Comparison of ENCODE assay signal across 12 cellular contexts in genomic region chr5:108769352-108769751, GRCh38. TPM values are rescaled to one million over a fixed set of nuclear protein-coding genes. Genes with fewer than 3 reads are reported as not detected.
DNase-seq lines count a peak whose midpoint lies in the region; ATAC-seq and TF ChIP-seq lines count a peak whose summit lies in the region.
"Had no signal": no experiment of that assay in that cellular context is flagged by ENCODE, and none has a peak within 500 bp of the region (broad histone marks: within the 10 kb centered on the region; RNA-seq: fewer than 3 reads in every experiment).

No MANE protein-coding gene starts in this region.

- no peak for TF ChIP-seq EP300 in gastroesophageal sphincter (IDR thresholded peaks at IDR 0.05)

- intact Hi-C loops in naive thymus-derived CD4-positive, alpha-beta T cell (cut with micrococcal nuclease), result no loop called here
- intact Hi-C loops in left lung (cut with DNase I), result no loop called here

- H3K27me3 ChIP-seq in naive thymus-derived CD4-positive, alpha-beta T cell (ENCODE audit: control insufficient read depth in 2 of 2, insufficient read depth in 2 of 2, low read length in 2 of 2), result no peaks in the 10 kb centered on the region
- H3K27me3 ChIP-seq in left lung (no peaks in the 10 kb centered on the region), gastroesophageal sphincter (no peaks in the 10 kb centered on the region)

- no peak overlapping the region for H3K4me3 ChIP-seq in naive thymus-derived CD4-positive, alpha-beta T cell (ENCODE audit: low read length)
- H3K4me3 ChIP-seq in left lung (no peak overlapping the region), gastroesophageal sphincter (no peak overlapping the region)

- POLR2A ChIA-PET in naive thymus-derived CD4-positive, alpha-beta T cell (lab: Charles Lee), result interaction anchor here (0.6 kb wide), 1 partner anchor 1139 kb away, joined by 4 read pairs; no protein-coding TSS in a partner anchor

- H3K4me3 Mint-ChIP-seq in naive thymus-derived CD4-positive, alpha-beta T cell, result peak overlapping the region in 6 of 10 donors; percentile 1 to 15 (median 12)

- peaks cover 0 to 9% (median 3%) of the 10 kb centered on the region in 11 donors for H3K9me3 Mint-ChIP-seq in naive thymus-derived CD4-positive, alpha-beta T cell

- no peaks in the 10 kb centered on the region for H3K36me3 ChIP-seq in naive thymus-derived CD4-positive, alpha-beta T cell (ENCODE audit: control insufficient read depth in 2 of 3, insufficient read depth in 3 of 3, low read length in 3 of 3)
- H3K36me3 ChIP-seq in left lung (no peaks in the 10 kb centered on the region), gastroesophageal sphincter (no peaks in the 10 kb centered on the region)

- peaks cover 0 to 3% (median 0%) of the 10 kb centered on the region in 3 experiments for H3K9me3 ChIP-seq in naive thymus-derived CD4-positive, alpha-beta T cell (ENCODE audit: control insufficient read depth in 2 of 3, low read length in 3 of 3)
- H3K9me3 ChIP-seq in left lung, result no peaks in the 10 kb centered on the region
- H3K9me3 ChIP-seq in gastroesophageal sphincter, result no peaks in the 10 kb centered on the region

- H3K4me1 ChIP-seq in naive thymus-derived CD4-positive, alpha-beta T cell (ENCODE audit: control insufficient read depth in 2 of 2, insufficient read depth in 2 of 2, low read length in 2 of 2), result no peaks in the 10 kb centered on the region
- no peaks in the 10 kb centered on the region for H3K4me1 ChIP-seq in left lung
- peaks cover 0 to 26% (median 5%) of the 10 kb centered on the region in 3 donors for H3K4me1 ChIP-seq in gastroesophageal sphincter

- CTCF ChIA-PET in naive thymus-derived CD4-positive, alpha-beta T cell (lab: Charles Lee), result no interaction called here

- WGBS in gastroesophageal sphincter (ENCODE audit: low coverage in 1 of 2), 2 donors, result 11 to 36% methylated on average over 1 of the region's 1 CpG

- H3K4me1 Mint-ChIP-seq in naive thymus-derived CD4-positive, alpha-beta T cell, result peaks cover 5 to 11% (median 7%) of the 10 kb centered on the region in 7 donors

- no peak for TF ChIP-seq POLR2A in gastroesophageal sphincter (IDR thresholded peaks at IDR 0.05)

- peaks cover 0 to 23% (median 18%) of the 10 kb centered on the region in 5 donors for H3K36me3 Mint-ChIP-seq in naive thymus-derived CD4-positive, alpha-beta T cell

- no peaks in the 10 kb centered on the region for H3K27me3 Mint-ChIP-seq in naive thymus-derived CD4-positive, alpha-beta T cell

- ATAC-seq in GM18907 (IDR thresholded peaks at IDR 0.05; ENCODE audit: unreplicated experiment) (peak; percentile 63), GM21717 (IDR thresholded peaks at IDR 0.05; ENCODE audit: unreplicated experiment) (peak; percentile 79), HG03520 (IDR thresholded peaks at IDR 0.05; ENCODE audit: unreplicated experiment) (peak; percentile 63), left lung (no peak), gastroesophageal sphincter (no peak)
- no peak for ATAC-seq in naive thymus-derived CD4-positive, alpha-beta T cell

- no peak overlapping the region for H3K27ac ChIP-seq in naive thymus-derived CD4-positive, alpha-beta T cell (ENCODE audit: low read depth, low read length)
- H3K27ac ChIP-seq in left lung (no peak overlapping the region), gastroesophageal sphincter (peak overlapping the region in 1 of 4 donors; percentile 17)

- no peak for DNase-seq in naive thymus-derived CD4-positive, alpha-beta T cell
- DNase-seq in NCI-H526 treated with DMSO at 0.1 percent for 48 hours (lab: John Stamatoyannopoulos, UW) (no peak), left lung (no peak), OCI-M2 (lab: John Stamatoyannopoulos, UW; ENCODE audit: unreplicated experiment) (no peak)
- DNase-seq: COR-L47; MV-4-11; NCI-H510A; stimulated activated CD4-positive, alpha-beta T cell treated with anti-CD3 and anti-CD28 coated beads, Interleukin-12 subunit alpha, Interleukin-12 subunit beta, amount 100 ng/mL, for 4 hours had no signal

- H3K27ac Mint-ChIP-seq in naive thymus-derived CD4-positive, alpha-beta T cell, result peak overlapping the region in 5 of 9 donors; percentile 1 to 60 (median 11)

- TF ChIP-seq CTCF in left lung (IDR thresholded peaks at IDR 0.05) (no peak), gastroesophageal sphincter (IDR thresholded peaks at IDR 0.05) (no peak)

RNA-seq across cellular contexts. Expression of gene FER, which starts 21.7 kb away (rescaled TPM):
- 10 to 100 TPM in 4 of 5 experiments, 1 to 10 TPM in 1; 2.7 to 17.6 (median 15.4) TPM for total RNA-seq in naive thymus-derived CD4-positive, alpha-beta T cell
- polyA plus RNA-seq in naive thymus-derived CD4-positive, alpha-beta T cell, result 10 to 100 TPM; 10.8 to 11.1 TPM
- total RNA-seq in left lung, result 10 to 100 TPM; 26.0 to 27.0 TPM
- total RNA-seq in gastroesophageal sphincter, result 10 to 100 TPM; 23.2 to 45.3 (median 32.5) TPM

Comparison
In these comparisons a context has a peak if more than half of its experiments do, and no peak if none do; other contexts are left out.
1. ATAC-seq: peak in GM18907 (single experiment), GM21717 (single experiment) and HG03520 (single experiment); none in naive thymus-derived CD4-positive, alpha-beta T cell (single experiment), left lung (single experiment) and gastroesophageal sphincter (single experiment).